33 cellular contexts compared by ENCODE assay signal in genomic region chr2:212042562-212042961, GRCh38.
"Had no signal": no experiment of that assay in that cellular context is flagged by ENCODE, and none has a peak within 500 bp of the region (broad histone marks: within the 10 kb centered on the region; RNA-seq: fewer than 3 reads in every experiment).

No MANE protein-coding gene starts in this region.

- H3K4me3 ChIP-seq: adrenal gland, ascending aorta, body of pancreas, breast epithelium, cardiac muscle cell had no signal

- H3K27ac ChIP-seq: adrenal gland, ascending aorta, body of pancreas, brain microvascular endothelial cell, breast epithelium, cardiac muscle cell had no signal

- ATAC-seq: activated naive CD4-positive, alpha-beta T cell treated with anti-CD3 and anti-CD28 coated beads, Interleukin-2, amount 50 U/mL, for 72 hours; activated naive CD8-positive, alpha-beta T cell treated with anti-CD3 and anti-CD28 coated beads, Interleukin-2, amount 50 U/mL, for 24 hours; activated T-cell treated with anti-CD3 and anti-CD28 coated beads, Interleukin-2, amount 50 U/mL, for 4 hours; activated T-cell treated with anti-CD3 and anti-CD28 coated beads, Interleukin-2, amount 50 U/mL, for 72 hours; activated T-helper 17 cell treated with anti-CD3 and anti-CD28 coated beads, Interleukin-2, amount 50 U/mL, for 72 hours; body of pancreas had no signal

- DNase-seq: activated effector memory CD4-positive, alpha-beta T cell treated with anti-CD3 and anti-CD28 coated beads, Interleukin-2, amount 50 U/mL, for 16 hours; activated effector memory CD4-positive, alpha-beta T cell treated with Interleukin-2 at 50 U/mL for 16 hours; activated gamma-delta T cell; activated gamma-delta T cell treated with Interleukin-2 at 50 U/mL for 16 hours; activated naive CD4-positive, alpha-beta T cell; activated naive CD4-positive, alpha-beta T cell treated with anti-CD3 and anti-CD28 coated beads for 36 hours; activated naive CD4-positive, alpha-beta T cell treated with anti-CD3 and anti-CD28 coated beads, Interleukin-2, amount 10 ng/mL, durations not matched to agents 7 days and 5 days; activated naive CD4-positive, alpha-beta T cell treated with anti-CD3 and anti-CD28 coated beads, Interleukin-2, amount 50 U/mL, for 16 hours; activated naive CD4-positive, alpha-beta T cell treated with Interleukin-2 at 50 U/mL for 16 hours; activated naive CD8-positive, alpha-beta T cell treated with anti-CD3 and anti-CD28 coated beads for 36 hours; activated naive CD8-positive, alpha-beta T cell treated with anti-CD3 and anti-CD28 coated beads, Interleukin-2, amount 10 ng/mL, durations not matched to agents 7 days and 5 days; activated naive CD8-positive, alpha-beta T cell treated with anti-CD3 and anti-CD28 coated beads, Interleukin-2, amount 50 U/mL, for 24 hours; activated T-cell treated with anti-CD3 and anti-CD28 coated beads, Interleukin-2, amount 50 U/mL, for 24 hours; activated T-cell treated with anti-CD3 and anti-CD28 coated beads, Interleukin-2, amount 50 U/mL, for 4 hours; activated T-cell treated with anti-CD3 and anti-CD28 coated beads, Interleukin-2, amount 50 U/mL, for 48 hours; activated T-cell treated with anti-CD3 and anti-CD28 coated beads, Interleukin-2, amount 50 U/mL, for 72 hours; adrenal gland; amniotic stem cell; amygdala; anterior cingulate cortex; aorta; body of pancreas; brain microvascular endothelial cell; caudate nucleus; central memory CD4-positive, alpha-beta T cell; cerebellar nuclear complex had no signal

- H3K9me3 ChIP-seq: ascending aorta, body of pancreas, breast epithelium had no signal

- H3K4me1 ChIP-seq: adrenal gland, ascending aorta, body of pancreas, breast epithelium had no signal

- FAIRE-seq: astrocyte, bronchial epithelial cell had no signal

- H3K36me3 ChIP-seq: adrenal gland, ascending aorta, brain microvascular endothelial cell, breast epithelium, cardiac muscle cell had no signal
